ENCODE assay signal across 12 cellular contexts in genomic region chr18:9710037-9710436, GRCh38. TPM values are rescaled to one million over a fixed set of nuclear protein-coding genes. Genes with fewer than 3 reads are reported as not detected.
DNase-seq lines count a peak whose midpoint lies in the region; ATAC-seq and TF ChIP-seq lines count a peak whose summit lies in the region.
"Had no signal": no experiment of that assay in that cellular context is flagged by ENCODE, and none has a peak within 500 bp of the region (broad histone marks: within the 10 kb centered on the region; RNA-seq: fewer than 3 reads in every experiment).

No MANE protein-coding gene starts in this region.

- no peak for ATAC-seq in WTC11
- no peak for ATAC-seq in left colon
- ATAC-seq in HG03196 (IDR thresholded peaks at IDR 0.05; ENCODE audit: unreplicated experiment) = no peak

- peaks cover 50% of the 10 kb centered on the region for H3K27me3 Mint-ChIP-seq in WTC11 (ENCODE audit: low read depth)

- intact Hi-C loops in spleen (cut with DNase I; ENCODE audit: low total_unique reads) = no loop called here
- intact Hi-C loops in left colon (cut with DNase I, micrococcal nuclease) = no loop called here

- peaks cover 13% of the 10 kb centered on the region for H3K27me3 ChIP-seq in hepatocyte
- H3K27me3 ChIP-seq in spleen (replicated peaks in 1 of 7) = peaks cover 0 to 37% (median 0%) of the 10 kb centered on the region in 7 donors

- no peaks in the 10 kb centered on the region; the same call in 1 of the 2 replicates for H3K36me3 ChIP-seq in ES-I3 (ENCODE audit: insufficient read depth, low read length)
- no peaks in the 10 kb centered on the region for H3K36me3 ChIP-seq in hepatocyte (replicated peaks; ENCODE audit: insufficient read depth, low read depth)
- no peaks in the 10 kb centered on the region for H3K36me3 ChIP-seq in spleen

- H3K9me3 ChIP-seq in ES-I3 (ENCODE audit: control insufficient read depth, insufficient read depth, low read length) (no peaks in the 10 kb centered on the region), hepatocyte (ENCODE audit: low read depth) (no peaks in the 10 kb centered on the region), spleen (no peaks in the 10 kb centered on the region)

- peaks cover 50% of the 10 kb centered on the region for H3K4me1 Mint-ChIP-seq in WTC11

- POLR2A ChIA-PET in WTC11 (lab: Charles Lee) = no interaction called here

- peaks cover 34% of the 10 kb centered on the region for H3K79me2 ChIP-seq in hepatocyte

- TF ChIP-seq CTCF in WTC11 (IDR thresholded peaks at IDR 0.05) (no peak), hepatocyte (IDR thresholded peaks at IDR 0.05; ENCODE audit: poor library complexity) (no peak), spleen (IDR thresholded peaks at IDR 0.05 in 8 of 11, conservative IDR thresholded peaks at IDR 0.05 in 3 of 11) (no peak)

- DNase-seq in WTC11 (ENCODE audit: low spot score) (no peak), hepatocyte (ENCODE audit: low spot score) (no peak), spleen (no peak), NCI-H2107 treated with DMSO at 0.1 percent for 48 hours (lab: John Stamatoyannopoulos, UW; ENCODE audit: unreplicated experiment) (no peak), left colon (no peak), NCI-H2081 treated with DMSO at 0.1 percent for 48 hours (lab: John Stamatoyannopoulos, UW) (no peak)
- DNase-seq: cortex of kidney; GDM1; NCI-H1105; stimulated activated CD4-positive, alpha-beta T cell treated with anti-CD3 and anti-CD28 coated beads, Interleukin-12 subunit alpha, Interleukin-12 subunit beta, amount 100 ng/mL, for 4 hours had no signal

- no peak overlapping the region for H2AFZ ChIP-seq in hepatocyte

- H3K4me2 ChIP-seq in hepatocyte = peak overlapping the region; percentile 95

- no peaks in the 10 kb centered on the region for H3K9me2 ChIP-seq in hepatocyte (replicated peaks; ENCODE audit: insufficient read depth)

- peak overlapping the region; percentile 73; the same call in 1 of the 2 replicates for H3K9ac ChIP-seq in ES-I3 (ENCODE audit: low read depth, low read length)

- TF ChIP-seq POLR2A in spleen (IDR thresholded peaks at IDR 0.05) = no peak

- H3K27ac Mint-ChIP-seq in WTC11 = no peak overlapping the region

- CTCF ChIA-PET in WTC11 (lab: Charles Lee) = no interaction called here

- H4K20me1 ChIP-seq in hepatocyte (ENCODE audit: insufficient read depth, poor library complexity, severe bottlenecking) = no peaks in the 10 kb centered on the region

- no peaks in the 10 kb centered on the region for H3K36me3 Mint-ChIP-seq in WTC11

- peaks cover 34% of the 10 kb centered on the region for H3K4me1 ChIP-seq in ES-I3 (ENCODE audit: insufficient read depth, low read length)
- H3K4me1 ChIP-seq in hepatocyte (ENCODE audit: insufficient read depth) = peaks cover 21% of the 10 kb centered on the region
- H3K4me1 ChIP-seq in spleen = peaks cover 14 to 96% (median 57%) of the 10 kb centered on the region in 6 donors

- H3K9me3 Mint-ChIP-seq in WTC11 = no peaks in the 10 kb centered on the region

- WGBS in hepatocyte (ENCODE audit: low lambda C conversion rate, missing lambda C conversion rate) = 90% methylated on average over 4 of the region's 4 CpGs
- 71 to 85% (median 81%) methylated on average over 4 of the region's 4 CpGs for WGBS in spleen, 5 donors

- H3K4me3 Mint-ChIP-seq in WTC11 = peak overlapping the region; percentile 85; the same call in 1 of the 2 replicates

- peak overlapping the region; percentile 65 for H3K27ac ChIP-seq in hepatocyte
- peak overlapping the region in 7 of 8 donors; percentile 85 to 97 (median 92) for H3K27ac ChIP-seq in spleen

- H3K4me3 ChIP-seq in hepatocyte = no peak overlapping the region
- H3K4me3 ChIP-seq in spleen = peak overlapping the region; percentile 58 to 75 (median 66)

TF ChIP-seq in WTC11, 78 proteins besides CTCF, POLR2A, EP300 and RAD21 (continues in another document):
- TF ChIP-seq PRDM15 (CRISPR knock-in tag; IDR thresholded peaks at IDR 0.05) (no peak), TP53 (CRISPR knock-in tag; IDR thresholded peaks at IDR 0.05) (no peak), HMGA2 (CRISPR knock-in tag; IDR thresholded peaks at IDR 0.05) (no peak), FOXJ3 (CRISPR knock-in tag; IDR thresholded peaks at IDR 0.05; ENCODE audit: borderline replicate concordance) (no peak), GTF2I (CRISPR knock-in tag; conservative IDR thresholded peaks at IDR 0.05) (no peak), PREB (CRISPR knock-in tag; IDR thresholded peaks at IDR 0.05; ENCODE audit: borderline replicate concordance) (no peak), ZNF423 (CRISPR knock-in tag; IDR thresholded peaks at IDR 0.05) (no peak), JAZF1 (CRISPR knock-in tag; IDR thresholded peaks at IDR 0.05) (no peak), ZNF317 (CRISPR knock-in tag; IDR thresholded peaks at IDR 0.05; ENCODE audit: borderline replicate concordance, low read depth) (no peak), SOX15 (CRISPR knock-in tag; IDR thresholded peaks at IDR 0.05) (no peak), TEAD4 (CRISPR knock-in tag; IDR thresholded peaks at IDR 0.05) (no peak), ZNF121 (CRISPR knock-in tag; IDR thresholded peaks at IDR 0.05) (no peak), ZNF219 (CRISPR knock-in tag; IDR thresholded peaks at IDR 0.05; ENCODE audit: borderline replicate concordance) (no peak), ZBTB43 (CRISPR knock-in tag; IDR thresholded peaks at IDR 0.05) (no peak), USF1 (CRISPR knock-in tag; IDR thresholded peaks at IDR 0.05) (no peak), ZNF416 (CRISPR knock-in tag; IDR thresholded peaks at IDR 0.05) (no peak), NR3C1 (CRISPR knock-in tag; conservative IDR thresholded peaks at IDR 0.05; ENCODE audit: low read depth) (no peak)

RNA-seq across cellular contexts. Expression of gene RAB31, which starts 1.9 kb away (rescaled TPM):
- total RNA-seq in WTC11 (2021) = 30.8 to 34.9 TPM (median 32.9 TPM) in 3 replicates
- total RNA-seq in hepatocyte = 21.0 and 26.0 TPM in 2 replicates
- polyA plus RNA-seq in hepatocyte = 81.8 and 120 TPM in 2 replicates
- total RNA-seq in spleen = 100 to 1,000 TPM in 1 of 7 donors, 10 to 100 TPM in 6; 51.7 to 112 (median 83.1) TPM
- 10 to 100 TPM; 12.3 to 22.9 (median 15.6) TPM for polyA plus RNA-seq in spleen
- total RNA-seq in left colon = 10 to 100 TPM in 1 of 2 donors, 1 to 10 TPM in 1; 6.0 to 16.6 TPM
